ENCODE assay signal across 7 cellular contexts in the genomic region with DNA sequence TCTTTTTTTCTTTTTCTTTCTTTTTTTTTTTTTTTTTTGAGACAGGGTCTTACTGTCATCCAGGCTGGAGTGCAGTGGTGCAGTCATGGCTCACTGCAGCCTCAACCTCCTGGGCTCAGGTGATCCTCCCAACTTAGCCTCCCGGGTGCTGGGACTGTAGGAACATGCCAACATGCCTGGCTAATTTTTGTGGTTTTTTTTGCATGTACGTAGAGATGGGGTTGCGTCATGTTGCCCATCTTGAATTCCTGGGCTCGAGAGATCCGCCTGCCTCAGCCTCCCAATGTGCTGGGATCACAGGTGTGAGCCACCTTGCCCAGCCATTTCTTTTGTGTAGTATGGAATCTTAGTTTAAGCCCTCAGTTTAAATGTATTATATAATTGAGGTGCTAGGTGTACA.
"Had no signal": no experiment of that assay in that cellular context is flagged by ENCODE, and none has a peak within 500 bp of the region (broad histone marks: within the 10 kb centered on the region; RNA-seq: fewer than 3 reads in every experiment).

No MANE protein-coding gene starts in this region.

- H3K27me3 Mint-ChIP-seq: IgD-negative memory B cell had no signal

- H3K27ac Mint-ChIP-seq: GM23338, IgD-negative memory B cell had no signal

- H3K27ac ChIP-seq: HL-60 had no signal

- H3K4me2 ChIP-seq: GM23338 had no signal

- H2AFZ ChIP-seq: GM23338 had no signal

- H3K4me3 Mint-ChIP-seq: GM23338, H9 had no signal

- DNase-seq: H9, HCEC 1CT, KBM-7 had no signal

- ATAC-seq: GM23338, HepG2 had no signal

- H3K4me3 ChIP-seq: GM23338 had no signal
